Comparison of ENCODE assay signal across 1 cellular context in the genomic region with DNA sequence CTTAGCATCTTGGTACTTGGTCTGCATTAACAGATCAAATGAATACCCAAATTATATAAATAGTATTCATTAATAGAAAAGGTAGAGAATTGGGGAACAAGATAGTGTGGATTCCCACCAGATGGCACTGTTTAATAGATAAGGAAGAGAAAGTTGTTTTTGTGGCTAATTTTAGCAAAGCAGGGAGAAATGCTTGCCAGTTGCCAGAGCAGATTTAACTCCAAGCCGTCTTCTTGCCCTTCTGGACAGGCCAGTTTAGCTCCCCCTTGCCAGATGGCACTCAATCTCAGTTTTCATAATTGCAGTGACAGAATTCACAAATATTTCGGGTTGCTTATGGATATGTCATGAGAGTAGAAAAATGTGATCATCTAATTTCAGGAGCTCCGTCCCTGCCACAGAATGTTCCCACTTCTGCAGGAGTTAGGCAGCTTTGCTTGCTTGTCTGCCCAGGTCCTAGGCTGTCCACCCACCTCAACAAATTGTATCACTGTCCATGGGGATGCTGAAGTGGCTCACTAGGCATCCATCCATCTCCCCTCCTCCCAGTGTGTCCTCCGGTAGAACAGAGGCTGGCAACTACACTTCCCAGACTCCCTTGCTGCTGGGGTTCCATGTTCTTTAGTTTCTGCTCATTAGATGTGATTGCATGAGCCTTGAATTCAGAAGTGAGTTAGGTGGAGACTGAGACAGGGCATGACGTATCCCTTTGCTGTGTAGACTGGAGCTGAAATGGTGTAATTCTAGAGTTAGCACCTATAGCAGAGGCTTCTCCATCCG.
TF ChIP-seq lines count a peak whose summit lies in the region.

No MANE protein-coding gene starts in this region.

TF ChIP-seq in K562, 482 proteins besides CTCF, POLR2A, EP300 and RAD21 (continued from another document):
- TF ChIP-seq MEF2D (tag; conservative IDR thresholded peaks at IDR 0.05; ENCODE audit: low read depth) = 0 out of 2 replicates have a peak, but pooled peaks have one; percentile 52
- TF ChIP-seq HCFC1 (IDR thresholded peaks at IDR 0.05; ENCODE audit: low read depth, low read length) = peak; percentile 70
- TF ChIP-seq CTBP1 (IDR thresholded peaks at IDR 0.05; ENCODE audit: borderline replicate concordance) = 0 out of 2 replicates have a peak, but pooled peaks have one; percentile 35
- TF ChIP-seq SMC3 (conservative IDR thresholded peaks at IDR 0.05; ENCODE audit: insufficient read depth, low read depth, low read length) = 0 out of 2 replicates have a peak, but pooled peaks have one; percentile 36
- no peak for TF ChIP-seq ZSCAN29 (IDR thresholded peaks at IDR 0.05)
- TF ChIP-seq, protein P1, sequence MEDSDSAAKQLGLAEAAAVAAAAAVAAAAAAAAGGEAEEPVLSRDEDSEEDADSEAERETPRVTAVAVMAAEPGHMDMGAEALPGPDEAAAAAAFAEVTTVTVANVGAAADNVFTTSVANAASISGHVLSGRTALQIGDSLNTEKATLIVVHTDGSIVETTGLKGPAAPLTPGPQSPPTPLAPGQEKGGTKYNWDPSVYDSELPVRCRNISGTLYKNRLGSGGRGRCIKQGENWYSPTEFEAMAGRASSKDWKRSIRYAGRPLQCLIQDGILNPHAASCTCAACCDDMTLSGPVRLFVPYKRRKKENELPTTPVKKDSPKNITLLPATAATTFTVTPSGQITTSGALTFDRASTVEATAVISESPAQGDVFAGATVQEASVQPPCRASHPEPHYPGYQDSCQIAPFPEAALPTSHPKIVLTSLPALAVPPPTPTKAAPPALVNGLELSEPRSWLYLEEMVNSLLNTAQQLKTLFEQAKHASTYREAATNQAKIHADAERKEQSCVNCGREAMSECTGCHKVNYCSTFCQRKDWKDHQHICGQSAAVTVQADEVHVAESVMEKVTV (CRISPR knock-in tag; IDR thresholded peaks at IDR 0.05) = peak; percentile 54
- TF ChIP-seq YY1 (IDR thresholded peaks at IDR 0.05; ENCODE audit: borderline replicate concordance in 1 of 3, control insufficient read depth in 1 of 3, extremely low read depth in 1 of 3, insufficient read depth in 3 of 3, insufficient read length in 1 of 3, insufficient replicate concordance in 2 of 3, low read depth in 1 of 3, low read length in 2 of 3) = peak in 1 of 3 experiments; percentile 48
- TF ChIP-seq GTF2F1 (IDR thresholded peaks at IDR 0.05; ENCODE audit: low read depth, low read length) = no peak
- TF ChIP-seq RFX7 (CRISPR knock-in tag; IDR thresholded peaks at IDR 0.05) = no peak
- peak; percentile 58; the same call in 1 of the 2 replicates for TF ChIP-seq ZNF143 (CRISPR knock-in tag; IDR thresholded peaks at IDR 0.05)
- no peak for TF ChIP-seq ELF4 (CRISPR knock-in tag; IDR thresholded peaks at IDR 0.05)
